Comparison of ENCODE assay signal across 8 cellular contexts in genomic region chr3:45597166-45597565, GRCh38. TPM values are rescaled to one million over a fixed set of nuclear protein-coding genes. Genes with fewer than 3 reads are reported as not detected.
A peak's percentile ranks its signal among the peaks of the same experiment; 100 is the strongest.
DNase-seq lines count a peak whose midpoint lies in the region; ATAC-seq and TF ChIP-seq lines count a peak whose summit lies in the region.

No MANE protein-coding gene starts in this region.

- H3K4me3 ChIP-seq in GM12865 (ENCODE audit: low read depth, low read length) (peak overlapping the region; percentile 85), fibroblast of villous mesenchyme (ENCODE audit: low read depth, low read length) (peak overlapping the region; percentile 73)

- CTCF ChIA-PET in WTC11 (lab: Charles Lee): interaction anchor here (1.1 to 7.1 kb wide), 5 partner anchors 12 to 90 kb away, joined by 3 to 34 read pairs (median 13); no protein-coding TSS in a partner anchor

- peak overlapping the region; percentile 45 for H3K4me3 Mint-ChIP-seq in WTC11

- peaks cover 8% of the 10 kb centered on the region for H3K36me3 Mint-ChIP-seq in WTC11

- H3K4me1 Mint-ChIP-seq in WTC11: peaks cover 38% of the 10 kb centered on the region

- H3K9me3 Mint-ChIP-seq in WTC11: peaks cover 5% of the 10 kb centered on the region

- ATAC-seq in WTC11 (no peak), GM21423 (IDR thresholded peaks at IDR 0.05; ENCODE audit: unreplicated experiment) (no peak)

- DNase-seq in GM12865 (ENCODE audit: low read depth) (peak; percentile 37), WTC11 (ENCODE audit: low spot score) (no peak), fibroblast of villous mesenchyme (ENCODE audit: low read depth) (peak; percentile 51), T1000 (lab: John Stamatoyannopoulos, UW) (no peak), NCI-H2029 treated with DMSO at 0.1 percent for 48 hours (lab: John Stamatoyannopoulos, UW) (no peak), dermis blood vessel endothelial cell (no peak)
- DNase-seq in stimulated activated CD4-positive, alpha-beta T cell treated with anti-CD3 and anti-CD28 coated beads, Interleukin-15, amount 100 ng/mL, for 48 hours (ENCODE audit: low read depth in 2 of 2): peak; percentile 33

- no peak for TF ChIP-seq CTCF in GM12865 (IDR thresholded peaks at IDR 0.05; ENCODE audit: insufficient read depth, low read depth, low read length, missing control alignments)
- TF ChIP-seq CTCF in WTC11 (IDR thresholded peaks at IDR 0.05): no peak
- TF ChIP-seq CTCF in fibroblast of villous mesenchyme (IDR thresholded peaks at IDR 0.05; ENCODE audit: insufficient read depth, low read depth, low read length): no peak

- H3K27ac Mint-ChIP-seq in WTC11: no peak overlapping the region

- no peaks in the 10 kb centered on the region for H3K27me3 Mint-ChIP-seq in WTC11 (ENCODE audit: low read depth)

- POLR2A ChIA-PET in WTC11 (lab: Charles Lee): no interaction called here

TF ChIP-seq in WTC11, 78 proteins besides CTCF, POLR2A, EP300 and RAD21:
- TF ChIP-seq ERG (CRISPR knock-in tag; IDR thresholded peaks at IDR 0.05) (no peak), ATF6 (CRISPR knock-in tag; IDR thresholded peaks at IDR 0.05) (no peak), ZNF512 (CRISPR knock-in tag; IDR thresholded peaks at IDR 0.05; ENCODE audit: borderline replicate concordance) (no peak), PRRX2 (CRISPR knock-in tag; IDR thresholded peaks at IDR 0.05) (no peak), JAZF1 (CRISPR knock-in tag; IDR thresholded peaks at IDR 0.05) (no peak), HMGA2 (CRISPR knock-in tag; IDR thresholded peaks at IDR 0.05) (no peak), TCF7 (CRISPR knock-in tag; IDR thresholded peaks at IDR 0.05; ENCODE audit: low read depth) (no peak)
TF ChIP-seq in WTC11: peak in this region for 0.

RNA-seq across cellular contexts. Expression of gene LIMD1, which starts 2.6 kb away (rescaled TPM):
- total RNA-seq in WTC11 (2021) (35.6 to 41.7 TPM (median 36.5 TPM) in 3 replicates), fibroblast of villous mesenchyme (15.8 and 23.7 TPM in 2 replicates), dermis blood vessel endothelial cell (18.7 and 28.0 TPM in 2 replicates)

Comparison
In these comparisons a context has a peak if more than half of its experiments do, and no peak if none do; other contexts are left out.
1. DNase-seq: peak in GM12865 (single experiment), fibroblast of villous mesenchyme (single experiment) and stimulated activated CD4-positive, alpha-beta T cell treated with anti-CD3 and anti-CD28 coated beads, Interleukin-15, amount 100 ng/mL, for 48 hours (2 of 2); none in WTC11 (single experiment), T1000 (single experiment), NCI-H2029 treated with DMSO at 0.1 percent for 48 hours (single experiment) and dermis blood vessel endothelial cell (single experiment).